Comparison of ENCODE assay signal across 13 cellular contexts in the genomic region with DNA sequence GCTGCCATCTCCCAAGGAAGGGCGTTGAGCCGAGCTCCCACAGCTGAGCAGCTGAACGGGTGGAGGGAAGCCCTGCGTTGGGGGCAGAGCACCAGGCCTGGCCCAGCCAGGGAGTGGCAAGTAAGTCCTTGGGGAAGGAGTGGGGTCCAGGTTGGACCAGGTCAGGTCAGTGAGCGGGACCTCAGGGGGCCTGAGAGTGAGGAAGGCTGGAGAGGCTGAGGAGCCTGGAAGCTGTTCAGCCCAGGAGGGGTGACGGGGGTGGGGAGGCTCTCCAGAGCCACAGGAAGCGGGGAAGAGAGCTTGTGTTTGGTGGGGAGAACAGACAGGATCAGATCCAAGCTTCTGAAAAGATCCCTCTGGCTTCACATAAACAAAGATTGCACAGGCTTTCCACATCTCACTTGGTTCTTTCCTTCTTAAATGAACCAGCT.
A peak's percentile ranks its signal among the peaks of the same experiment; 100 is the strongest.
DNase-seq lines count a peak whose midpoint lies in the region; ATAC-seq and TF ChIP-seq lines count a peak whose summit lies in the region.
"Had no signal": no experiment of that assay in that cellular context is flagged by ENCODE, and none has a peak within 500 bp of the region (broad histone marks: within the 10 kb centered on the region; RNA-seq: fewer than 3 reads in every experiment).

No MANE protein-coding gene starts in this region.

- no peak for TF ChIP-seq CTCF in RWPE1 (conservative IDR thresholded peaks at IDR 0.05; ENCODE audit: low read depth)

- no peaks in the 10 kb centered on the region for H3K36me3 Mint-ChIP-seq in stimulated activated naive CD8-positive, alpha-beta T cell treated with anti-CD3 and anti-CD28 coated beads, Interleukin-15, Interleukin-2, amounts not matched to agents 100 ng/mL and 50 ng/mL, for 24 hours (ENCODE audit: low read depth)
- H3K36me3 Mint-ChIP-seq in dendritic cell treated with granulocyte-macrophage colony-stimulating factor and Interleukin-4, amounts not matched to agents 40 ng/mL and 50 ng/mL, for 4 days (ENCODE audit: low read depth) = no peaks in the 10 kb centered on the region

- H3K4me1 Mint-ChIP-seq in stimulated activated naive CD8-positive, alpha-beta T cell treated with anti-CD3 and anti-CD28 coated beads, Interleukin-15, Interleukin-2, amounts not matched to agents 100 ng/mL and 50 ng/mL, for 24 hours (ENCODE audit: low read depth) = peaks cover 44% of the 10 kb centered on the region
- H3K4me1 Mint-ChIP-seq in dendritic cell treated with granulocyte-macrophage colony-stimulating factor and Interleukin-4, amounts not matched to agents 40 ng/mL and 50 ng/mL, for 4 days (ENCODE audit: low read depth) = peaks cover 21% of the 10 kb centered on the region

- peaks cover 13 to 29% of the 10 kb centered on the region in 2 donors for H3K4me1 ChIP-seq in mucosa of rectum (ENCODE audit: control insufficient read depth in 2 of 2, insufficient read depth in 2 of 2, low read length in 2 of 2)
- H3K4me1 ChIP-seq: breast epithelium had no signal

- ATAC-seq in stimulated activated naive CD8-positive, alpha-beta T cell treated with anti-CD3 and anti-CD28 coated beads, Interleukin-15, Interleukin-2, amounts not matched to agents 100 U/mL and 50 U/mL, for 24 hours = no peak

- POLR2A ChIA-PET in RWPE1 (lab: Yijun Ruan, JAX; ENCODE audit: low non-redundant PET) = no interaction called here

- H3K27me3 ChIP-seq in mucosa of rectum (ENCODE audit: control insufficient read depth in 2 of 2, insufficient read depth in 2 of 2, low read length in 2 of 2) = no peaks in the 10 kb centered on the region
- H3K27me3 ChIP-seq: breast epithelium had no signal

- no peaks in the 10 kb centered on the region for H3K9me3 Mint-ChIP-seq in stimulated activated naive CD8-positive, alpha-beta T cell treated with anti-CD3 and anti-CD28 coated beads, Interleukin-15, Interleukin-2, amounts not matched to agents 100 ng/mL and 50 ng/mL, for 24 hours
- H3K9me3 Mint-ChIP-seq in dendritic cell treated with granulocyte-macrophage colony-stimulating factor and Interleukin-4, amounts not matched to agents 40 ng/mL and 50 ng/mL, for 4 days = no peaks in the 10 kb centered on the region

- H3K9me3 ChIP-seq in mucosa of rectum (ENCODE audit: control insufficient read depth in 2 of 2, low read length in 2 of 2) = no peaks in the 10 kb centered on the region
- H3K9me3 ChIP-seq: breast epithelium had no signal

- CTCF ChIA-PET in RWPE1 (lab: Yijun Ruan, JAX) = interaction anchor here (0.6 kb wide), 1 partner anchor 241 kb away, joined by 4 read pairs; no protein-coding TSS in a partner anchor

- no peak overlapping the region for H3K4me3 Mint-ChIP-seq in stimulated activated naive CD8-positive, alpha-beta T cell treated with anti-CD3 and anti-CD28 coated beads, Interleukin-15, Interleukin-2, amounts not matched to agents 100 ng/mL and 50 ng/mL, for 24 hours
- no peak overlapping the region for H3K4me3 Mint-ChIP-seq in dendritic cell treated with granulocyte-macrophage colony-stimulating factor and Interleukin-4, amounts not matched to agents 40 ng/mL and 50 ng/mL, for 4 days

- no peaks in the 10 kb centered on the region for H3K27me3 Mint-ChIP-seq in stimulated activated naive CD8-positive, alpha-beta T cell treated with anti-CD3 and anti-CD28 coated beads, Interleukin-15, Interleukin-2, amounts not matched to agents 100 ng/mL and 50 ng/mL, for 24 hours
- H3K27me3 Mint-ChIP-seq in dendritic cell treated with granulocyte-macrophage colony-stimulating factor and Interleukin-4, amounts not matched to agents 40 ng/mL and 50 ng/mL, for 4 days = peaks cover 2% of the 10 kb centered on the region

- no peak overlapping the region for H3K9ac ChIP-seq in mucosa of rectum (ENCODE audit: low read depth in 1 of 2, low read length in 2 of 2)

- no peaks in the 10 kb centered on the region for H3K36me3 ChIP-seq in mucosa of rectum (ENCODE audit: control insufficient read depth in 2 of 2, insufficient read depth in 2 of 2, low read length in 2 of 2)
- H3K36me3 ChIP-seq: breast epithelium had no signal

- DNase-seq in stimulated activated naive CD8-positive, alpha-beta T cell treated with anti-CD3 and anti-CD28 coated beads, Interleukin-15, Interleukin-2, amounts not matched to agents 100 U/mL and 50 U/mL, for 24 hours = no peak
- DNase-seq in HK-2 (ENCODE audit: unreplicated experiment) (no peak), RWPE1 (ENCODE audit: low spot score) (no peak)
- DNase-seq in effector CD8-positive, alpha-beta T cell (lab: John Stamatoyannopoulos, UW) = no peak
- no peak for DNase-seq in activated effector memory CD4-positive, alpha-beta T cell treated with anti-CD3 and anti-CD28 coated beads, Interleukin-2, amount 50 U/mL, for 16 hours
- DNase-seq: activated T-cell treated with anti-CD3 and anti-CD28 coated beads, Interleukin-2, amount 50 U/mL, for 1 hour; Karpas-422; NCI-H187; NCI-H748 treated with DMSO at 0.1 percent for 48 hours had no signal

- peak overlapping the region; percentile 81 for H3K27ac Mint-ChIP-seq in stimulated activated naive CD8-positive, alpha-beta T cell treated with anti-CD3 and anti-CD28 coated beads, Interleukin-15, Interleukin-2, amounts not matched to agents 100 ng/mL and 50 ng/mL, for 24 hours
- H3K27ac Mint-ChIP-seq in dendritic cell treated with granulocyte-macrophage colony-stimulating factor and Interleukin-4, amounts not matched to agents 40 ng/mL and 50 ng/mL, for 4 days = peak overlapping the region; percentile 47

- H3K27ac ChIP-seq in mucosa of rectum (ENCODE audit: low read depth in 2 of 2, low read length in 2 of 2) = peak overlapping the region; percentile 36 to 54
- no peak overlapping the region for H3K27ac ChIP-seq in RWPE1
- H3K27ac ChIP-seq: breast epithelium had no signal

- H3K4me3 ChIP-seq in mucosa of rectum (ENCODE audit: low read length in 2 of 2) = no peak overlapping the region
- H3K4me3 ChIP-seq: breast epithelium had no signal

- intact Hi-C loops in dendritic cell treated with granulocyte-macrophage colony-stimulating factor and Interleukin-4, amounts not matched to agents 40 ng/mL and 50 ng/mL, for 4 days (cut with micrococcal nuclease) = no loop called here
